2 cellular contexts compared by ENCODE assay signal in genomic region chr14:99036594-99037293, GRCh38.
TF ChIP-seq lines count a peak whose summit lies in the region.

No MANE protein-coding gene starts in this region.

TF ChIP-seq in SK-N-SH, 30 proteins besides CTCF, POLR2A, EP300 and RAD21 (continued from another document):
- no peak for TF ChIP-seq ZBTB33 (IDR thresholded peaks at IDR 0.05; ENCODE audit: borderline replicate concordance, low read depth)
- TF ChIP-seq SMC3 (IDR thresholded peaks at IDR 0.05; ENCODE audit: low read depth, low read length) = no peak
- no peak for TF ChIP-seq MEF2A (IDR thresholded peaks at IDR 0.05; ENCODE audit: borderline replicate concordance, low read depth)
- no peak for TF ChIP-seq NFIC (IDR thresholded peaks at IDR 0.05; ENCODE audit: borderline replicate concordance)
- TF ChIP-seq MXI1 (IDR thresholded peaks at IDR 0.05; ENCODE audit: low read depth, low read length) = no peak
- no peak for TF ChIP-seq PBX3 (IDR thresholded peaks at IDR 0.05)
- TF ChIP-seq IRF3 (IDR thresholded peaks at IDR 0.05; ENCODE audit: low read depth, low read length) = no peak
- no peak for TF ChIP-seq ELF1 (IDR thresholded peaks at IDR 0.05)
- no peak for TF ChIP-seq FOSL2 (IDR thresholded peaks at IDR 0.05; ENCODE audit: borderline replicate concordance, low read depth)
- TF ChIP-seq MAX (IDR thresholded peaks at IDR 0.05; ENCODE audit: low read depth) = no peak

TF ChIP-seq in SK-N-SH treated with all-trans-retinoic acid at 6 μM for 48 hours, 23 proteins besides CTCF, POLR2A, EP300 and RAD21 (continued from another document):
- TF ChIP-seq TSHZ2 (CRISPR knock-in tag; IDR thresholded peaks at IDR 0.05) (no peak), CREB5 (CRISPR knock-in tag; IDR thresholded peaks at IDR 0.05; ENCODE audit: low read depth) (no peak), CSDC2 (CRISPR knock-in tag; IDR thresholded peaks at IDR 0.05) (no peak), TOX (CRISPR knock-in tag; IDR thresholded peaks at IDR 0.05; ENCODE audit: borderline replicate concordance) (no peak), RARB (CRISPR knock-in tag; IDR thresholded peaks at IDR 0.05) (no peak), TCF4 (CRISPR knock-in tag; IDR thresholded peaks at IDR 0.05; ENCODE audit: borderline replicate concordance) (no peak), ARNTL (CRISPR knock-in tag; IDR thresholded peaks at IDR 0.05; ENCODE audit: borderline replicate concordance, low read depth) (no peak), ZNF70 (CRISPR knock-in tag; IDR thresholded peaks at IDR 0.05) (no peak), ZC3H10 (CRISPR knock-in tag; IDR thresholded peaks at IDR 0.05) (no peak), SNAI2 (CRISPR knock-in tag; IDR thresholded peaks at IDR 0.05) (no peak), GLIS3 (CRISPR knock-in tag; IDR thresholded peaks at IDR 0.05) (no peak), PPARA (CRISPR knock-in tag; IDR thresholded peaks at IDR 0.05; ENCODE audit: borderline replicate concordance) (no peak)
